Comparison of ENCODE assay signal across 11 cellular contexts in genomic region chrX:24147165-24147564, GRCh38. TPM values are rescaled to one million over a fixed set of nuclear protein-coding genes. Genes with fewer than 3 reads are reported as not detected.
DNase-seq lines count a peak whose midpoint lies in the region; ATAC-seq and TF ChIP-seq lines count a peak whose summit lies in the region.
"Had no signal": no experiment of that assay in that cellular context is flagged by ENCODE, and none has a peak within 500 bp of the region (broad histone marks: within the 10 kb centered on the region; RNA-seq: fewer than 3 reads in every experiment).

No MANE protein-coding gene starts in this region.

- no peak for TF ChIP-seq POLR2A in sigmoid colon (IDR thresholded peaks at IDR 0.05)

- H3K4me2 ChIP-seq in DND-41 (ENCODE audit: insufficient read depth, low read length): peak overlapping the region; percentile 68

- H3K9me3 ChIP-seq in DND-41 (ENCODE audit: insufficient read depth, low read length, severe bottlenecking): no peaks in the 10 kb centered on the region
- H3K9me3 ChIP-seq in sigmoid colon: no peaks in the 10 kb centered on the region

- H2AFZ ChIP-seq in DND-41 (ENCODE audit: low read depth, low read length): peak overlapping the region; percentile 72

- H3K9ac ChIP-seq in DND-41 (ENCODE audit: low read depth, low read length): peak overlapping the region; percentile 87

- H3K4me3 ChIP-seq in DND-41 (ENCODE audit: low read depth in 1 of 2, low read length in 2 of 2): no peak overlapping the region; a peak in 1 of 4 replicates
- H3K4me3 ChIP-seq in dorsolateral prefrontal cortex: peak overlapping the region in 7 of 59 donors; percentile 1 to 48 (median 29)
- no peak overlapping the region for H3K4me3 ChIP-seq in sigmoid colon

- no peak for TF ChIP-seq EP300 in sigmoid colon (IDR thresholded peaks at IDR 0.05)

- H3K4me1 ChIP-seq in DND-41 (ENCODE audit: insufficient read depth, low read length) (peaks cover 55% of the 10 kb centered on the region), sigmoid colon (peaks cover 0 to 49% (median 33%) of the 10 kb centered on the region in 4 donors)

- ATAC-seq in DND-41 (ENCODE audit: insufficient read depth, low read depth) (no peak), HG02852 (IDR thresholded peaks at IDR 0.05; ENCODE audit: unreplicated experiment) (no peak), GM19351 (IDR thresholded peaks at IDR 0.05; ENCODE audit: unreplicated experiment) (no peak), GM18511 (IDR thresholded peaks at IDR 0.05; ENCODE audit: unreplicated experiment) (no peak), HG02588 (IDR thresholded peaks at IDR 0.05; ENCODE audit: unreplicated experiment) (no peak)

- peaks cover 10% of the 10 kb centered on the region; the same call in 1 of the 2 replicates for H3K36me3 ChIP-seq in DND-41 (ENCODE audit: insufficient read depth, low read length)
- no peaks in the 10 kb centered on the region for H3K36me3 ChIP-seq in sigmoid colon

- no peaks in the 10 kb centered on the region for H3K27me3 ChIP-seq in DND-41 (ENCODE audit: insufficient read depth, low read length, poor library complexity)
- H3K27me3 ChIP-seq in dorsolateral prefrontal cortex: no peaks in the 10 kb centered on the region
- no peaks in the 10 kb centered on the region for H3K27me3 ChIP-seq in sigmoid colon

- H3K27ac ChIP-seq in DND-41 (ENCODE audit: low read length) (peak overlapping the region; percentile 82), dorsolateral prefrontal cortex (peak overlapping the region in 48 of 59 donors; percentile 11 to 100 (median 98)), sigmoid colon (peak overlapping the region; percentile 95 to 98 (median 96))

- peaks cover 36% of the 10 kb centered on the region for H3K79me2 ChIP-seq in DND-41 (ENCODE audit: insufficient read depth, low read length)

- intact Hi-C loops in dorsolateral prefrontal cortex (cut with DNase I) (no loop called here), sigmoid colon (cut with DNase I) (no loop called here)

- no peak for TF ChIP-seq CTCF in DND-41 (IDR thresholded peaks at IDR 0.05; ENCODE audit: borderline replicate concordance, extremely low read depth, low read length, poor library complexity, severe bottlenecking)
- TF ChIP-seq CTCF in dorsolateral prefrontal cortex (IDR thresholded peaks at IDR 0.05 in 54 of 56, conservative IDR thresholded peaks at IDR 0.05 in 2 of 56; ENCODE audit: low read depth in 1 of 56, partially characterized antibody in 56 of 56): no peak
- TF ChIP-seq CTCF in sigmoid colon (IDR thresholded peaks at IDR 0.05): no peak

- peaks cover 13% of the 10 kb centered on the region; the same call in 1 of the 2 replicates for H4K20me1 ChIP-seq in DND-41 (ENCODE audit: insufficient read depth, low read length)

- DNase-seq in DND-41 (no peak), OCI-M1 (lab: John Stamatoyannopoulos, UW) (peak; percentile 29), dorsolateral prefrontal cortex (no peak), sigmoid colon (no peak)
- DNase-seq: activated gamma-delta T cell treated with Interleukin-2 at 50 U/mL for 16 hours, NCI-H146, SHP77 had no signal

RNA-seq across cellular contexts. Expression of gene ZFX, which starts 2.4 kb away (rescaled TPM):
- 100 to 1,000 TPM in 6 of 120 experiments, 10 to 100 TPM in 114; 38.8 to 111 (median 77.2) TPM for total RNA-seq in dorsolateral prefrontal cortex
- total RNA-seq in sigmoid colon: 10 to 100 TPM; 56.7 to 81.6 (median 62.0) TPM
- polyA plus RNA-seq in sigmoid colon: 1 to 10 TPM; 4.4 to 7.8 (median 6.9) TPM
